In the genomic region with DNA sequence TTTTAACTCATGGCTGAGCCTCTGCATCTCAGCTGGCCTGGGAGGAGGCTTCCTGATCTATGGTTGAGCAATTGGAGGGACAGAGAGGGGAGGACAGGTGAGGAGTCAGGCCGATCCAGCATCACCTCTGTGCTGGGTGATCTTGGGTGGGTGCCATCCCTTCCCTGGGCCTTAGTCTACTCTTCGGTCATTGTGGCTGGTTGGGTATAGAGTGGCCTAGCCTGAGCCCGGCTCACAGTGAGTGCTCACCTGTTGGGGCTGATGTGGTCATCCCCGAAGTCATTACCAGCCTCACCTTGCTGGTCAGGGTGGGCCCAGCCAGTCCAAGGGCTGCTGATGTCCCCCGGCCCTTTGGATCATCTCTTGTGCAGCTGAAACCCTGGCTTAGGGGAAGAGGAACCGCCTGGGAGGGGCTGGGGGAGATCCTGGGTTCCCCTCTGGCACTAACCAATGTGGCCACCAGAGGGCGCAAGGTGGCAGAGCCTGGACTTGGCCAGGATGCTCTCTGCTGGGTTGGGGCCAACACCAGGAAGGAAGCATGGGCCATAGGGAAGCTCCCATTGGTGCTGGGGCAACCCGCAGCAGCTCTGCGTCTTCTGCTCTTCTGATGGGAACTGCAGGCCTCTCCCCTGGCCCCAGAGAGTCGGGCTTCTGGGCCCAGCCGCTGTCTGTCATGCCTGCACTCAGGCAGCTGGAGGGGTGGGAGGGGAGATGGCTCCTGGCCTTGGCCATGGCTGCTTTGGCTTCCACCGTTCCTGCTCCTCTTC, we compare ENCODE assay signal across 8 cellular contexts. TPM values are rescaled to one million over a fixed set of nuclear protein-coding genes. Genes with fewer than 3 reads are reported as not detected.
A peak's percentile ranks its signal among the peaks of the same experiment; 100 is the strongest.
DNase-seq lines count a peak whose midpoint lies in the region; ATAC-seq, FAIRE-seq and TF ChIP-seq lines count a peak whose summit lies in the region.

No MANE protein-coding gene starts in this region.

- no peaks in the 10 kb centered on the region for H3K9me3 ChIP-seq in MG63
- no peaks in the 10 kb centered on the region for H3K9me3 ChIP-seq in SJCRH30 (replicated peaks)
- H3K9me3 ChIP-seq in osteoblast (ENCODE audit: low read depth, low read length), result no peaks in the 10 kb centered on the region
- no peaks in the 10 kb centered on the region for H3K9me3 ChIP-seq in tibial nerve

- peak in 1 of 2 donors; percentile 60 for TF ChIP-seq EP300 in tibial nerve (IDR thresholded peaks at IDR 0.05)

- 39 to 54% methylated on average over 6 to 10 of the region's 12 CpGs for WGBS in tibial nerve, 2 donors

- H3K4me3 ChIP-seq in MG63, result no peak overlapping the region
- no peak overlapping the region for H3K4me3 ChIP-seq in SJCRH30
- H3K4me3 ChIP-seq in osteoblast (ENCODE audit: insufficient read depth, low read length), result no peak overlapping the region
- no peak overlapping the region for H3K4me3 ChIP-seq in tibial nerve

- H3K4me2 ChIP-seq in osteoblast (ENCODE audit: insufficient read depth, low read length), result no peak overlapping the region

- peak; percentile 64 for ATAC-seq in GM19043 (IDR thresholded peaks at IDR 0.05; ENCODE audit: low read depth, unreplicated experiment)

- TF ChIP-seq POLR2A in tibial nerve (IDR thresholded peaks at IDR 0.05), result no peak

- DNase-seq in AG08395 (ENCODE audit: low spot score), result peak; percentile 82
- peak; percentile 78 for DNase-seq in MG63
- peak; percentile 93 to 96 for DNase-seq in SJCRH30
- DNase-seq in activated effector memory CD4-positive, alpha-beta T cell treated with Interleukin-2 at 50 U/mL for 16 hours, result peak; percentile 64
- DNase-seq in frontal cortex (ENCODE audit: low spot score in 2 of 2), result peak; percentile 62 to 84
- peak; percentile 97 for DNase-seq in osteoblast (ENCODE audit: insufficient read length, low spot score, missing footprints)
- DNase-seq in tibial nerve (ENCODE audit: low spot score in 2 of 2), result peak; percentile 72 to 86

- FAIRE-seq in frontal cortex (lab: Jason Lieb, UNC), result no peak

- H3K4me1 ChIP-seq in SJCRH30 (peaks cover 6% of the 10 kb centered on the region), osteoblast (ENCODE audit: insufficient read depth, low read length) (no peaks in the 10 kb centered on the region), tibial nerve (peaks cover 0 to 8% (median 0%) of the 10 kb centered on the region in 4 donors)

- H2AFZ ChIP-seq in osteoblast (ENCODE audit: low read length), result no peak overlapping the region

- H3K36me3 ChIP-seq in MG63, result no peaks in the 10 kb centered on the region
- no peaks in the 10 kb centered on the region for H3K36me3 ChIP-seq in SJCRH30
- peaks cover 15% of the 10 kb centered on the region for H3K36me3 ChIP-seq in osteoblast (ENCODE audit: insufficient read depth, low read length)
- peaks cover 0 to 33% (median 0%) of the 10 kb centered on the region in 3 donors for H3K36me3 ChIP-seq in tibial nerve

- no peaks in the 10 kb centered on the region for H4K20me1 ChIP-seq in osteoblast (ENCODE audit: insufficient read depth, low read length)

- H3K79me2 ChIP-seq in osteoblast (ENCODE audit: insufficient read depth, low read length), result no peaks in the 10 kb centered on the region

- TF ChIP-seq CTCF in osteoblast (IDR thresholded peaks at IDR 0.05; ENCODE audit: extremely low read depth, low read depth, low read length), result peak; percentile 94
- peak; percentile 93 to 98 (median 94) for TF ChIP-seq CTCF in tibial nerve (IDR thresholded peaks at IDR 0.05)

- H3K27me3 ChIP-seq in MG63 (no peaks in the 10 kb centered on the region), SJCRH30 (no peaks in the 10 kb centered on the region), osteoblast (ENCODE audit: insufficient read depth, low read length) (no peaks in the 10 kb centered on the region), tibial nerve (no peaks in the 10 kb centered on the region)

- H3K27ac ChIP-seq in SJCRH30, result peak overlapping the region; percentile 6; the same call in 1 of the 2 replicates
- no peak overlapping the region for H3K27ac ChIP-seq in osteoblast (ENCODE audit: low read depth, low read length)
- H3K27ac ChIP-seq in tibial nerve, result no peak overlapping the region

RNA-seq across cellular contexts. Expression of a gene that starts 17.3 kb away (rescaled TPM):
- total RNA-seq in MG63 (2014; rRNA removed; shearing (Covaris generic); ENCODE audit: low replicate concordance), result 28.3 and 46.9 TPM in 2 replicates
- 63.8 and 64.9 TPM in 2 replicates for total RNA-seq in SJCRH30 (2014; rRNA removed; shearing (Covaris generic))
- total RNA-seq in frontal cortex (17.1 TPM), osteoblast (25.9 and 26.4 TPM in 2 replicates), tibial nerve (10 to 100 TPM; 23.2 to 32.7 (median 25.8) TPM)

RNA-seq across cellular contexts. Expression of a gene that starts 17.9 kb away (rescaled TPM):
- 8.9 and 10.4 TPM in 2 replicates for total RNA-seq in MG63 (2014; rRNA removed; shearing (Covaris generic); ENCODE audit: low replicate concordance)
- total RNA-seq in SJCRH30 (2014; rRNA removed; shearing (Covaris generic)), result 27.7 and 28.0 TPM in 2 replicates
- total RNA-seq in frontal cortex (10.2 TPM), osteoblast (186 and 195 TPM in 2 replicates), tibial nerve (10 to 100 TPM; 23.7 to 48.2 (median 31.6) TPM)
